20 cellular contexts compared by ENCODE assay signal in the genomic region with DNA sequence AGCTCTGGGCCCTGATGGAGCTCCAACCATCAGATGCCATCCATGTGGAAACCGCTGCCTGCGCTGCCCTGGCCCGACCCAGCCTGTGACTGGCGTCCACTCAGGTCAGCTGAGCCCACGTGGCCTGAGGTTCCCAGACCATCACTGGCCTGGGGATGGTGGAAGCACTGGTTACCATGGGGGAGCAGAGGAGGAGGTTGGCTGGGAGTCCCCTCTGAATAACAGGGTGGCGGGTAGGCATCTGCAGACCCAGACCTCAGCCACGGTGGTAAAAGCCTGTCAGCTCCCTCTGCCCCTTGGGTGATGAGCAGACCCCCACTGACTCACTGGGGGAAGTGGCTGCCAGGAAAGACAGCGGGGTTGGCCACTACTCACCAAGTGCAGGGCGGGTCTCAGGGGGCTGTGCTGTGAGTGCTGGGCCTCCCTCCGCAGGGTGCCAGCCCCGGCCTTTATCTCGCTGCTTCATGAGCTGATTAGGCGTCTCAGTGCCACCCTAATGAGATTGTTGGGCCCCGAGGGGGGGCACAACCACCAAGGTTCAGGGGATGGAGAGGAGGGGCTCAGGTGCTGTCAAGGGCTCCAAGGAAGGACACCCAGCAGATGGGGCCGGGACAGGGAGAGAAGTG. TPM values are rescaled to one million over a fixed set of nuclear protein-coding genes. Genes with fewer than 3 reads are reported as not detected.
DNase-seq lines count a peak whose midpoint lies in the region; ATAC-seq and TF ChIP-seq lines count a peak whose summit lies in the region.
"Had no signal": no experiment of that assay in that cellular context is flagged by ENCODE, and none has a peak within 500 bp of the region (broad histone marks: within the 10 kb centered on the region; RNA-seq: fewer than 3 reads in every experiment).

PDE6G (minus strand) TSS at position 425 of the 626 bp plus-strand sequence. CDS start 3,237 bp downstream, outside the sequence.

- intact Hi-C loops in T-helper 1 cell treated with Interleukin-12 subunit alpha and Interleukin-12 subunit beta and Interleukin-4 antibody, amounts not matched to agents 30 ng/mL and 1 ng/mL, for 36 hours (cut with micrococcal nuclease): no loop called here
- intact Hi-C loops in IMR-90 (cut with micrococcal nuclease): no loop called here

- H2AK5ac ChIP-seq in IMR-90 (ENCODE audit: low read depth, low read length): no peak within 1 kb of the TSS

- no peak for TF ChIP-seq RAD21 in IMR-90 (IDR thresholded peaks at IDR 0.05; ENCODE audit: low read length)

- H3K23ac ChIP-seq in IMR-90 (ENCODE audit: low read depth, low read length): no peak within 1 kb of the TSS

- no peak within 1 kb of the TSS for H4K91ac ChIP-seq in IMR-90 (ENCODE audit: insufficient read depth, low read depth, low read length)

- H3K4me1 ChIP-seq in IMR-90 (ENCODE audit: control insufficient read depth, insufficient read depth, low read length): peaks cover 6% of the 10 kb centered on the region

- H3K27ac ChIP-seq in IMR-90 (ENCODE audit: insufficient read depth, low read length) (no peak within 1 kb of the TSS), WERI-Rb-1 (peak within 1 kb of the TSS; percentile 84)
- H3K27ac ChIP-seq: 22Rv1, left lung, psoas muscle, upper lobe of left lung had no signal

- H2BK5ac ChIP-seq in IMR-90 (ENCODE audit: low read depth, low read length, poor library complexity, severe bottlenecking): no peak within 1 kb of the TSS

- no peak within 1 kb of the TSS for H3K4ac ChIP-seq in IMR-90 (ENCODE audit: low read depth, low read length)

- H2AFZ ChIP-seq in IMR-90 (replicated peaks; ENCODE audit: low read length, poor library complexity): peak within 1 kb of the TSS; percentile 32

- POLR2A ChIA-PET in IMR-90 (lab: Charles Lee; ENCODE audit: unreplicated experiment): no interaction called here

- ATAC-seq in IMR-90 (ENCODE audit: low read depth): no peak
- ATAC-seq in left lobe of liver: peak; percentile 6
- ATAC-seq: activated T-cell treated with anti-CD3 and anti-CD28 coated beads, Interleukin-2, amount 50 U/mL, for 4 hours; left lung; psoas muscle had no signal

- no peak within 1 kb of the TSS for H3K9ac ChIP-seq in IMR-90 (ENCODE audit: low read depth, low read length)

- BruUV-seq in IMR-90 (replicated peaks; lab: Mats Ljungman, UMichigan): no TSS peak

- DNase-seq in T-helper 1 cell: no peak
- no peak for DNase-seq in IMR-90
- DNase-seq in WERI-Rb-1: peak; percentile 82
- DNase-seq in left lobe of liver (ENCODE audit: low spot score): no peak
- DNase-seq in NOMO-1 (lab: John Stamatoyannopoulos, UW; ENCODE audit: unreplicated experiment in 2 of 2): no peak
- no peak for DNase-seq in activated CD4-positive, CD25-positive, alpha-beta regulatory T cell (lab: John Stamatoyannopoulos, UW)
- no peak for DNase-seq in cortex of kidney (lab: John Stamatoyannopoulos, UW)
- DNase-seq: activated CD4-positive, alpha-beta T cell treated with anti-CD3 and anti-CD28 coated beads, Interleukin-2, amount 50 U/mL, for 48 hours; activated T-cell treated with anti-CD3 and anti-CD28 coated beads, Interleukin-2, amount 50 U/mL, for 4 hours; effector memory CD4-positive, alpha-beta T cell; H9; left lung; NCI-H1436; psoas muscle; stimulated activated CD4-positive, alpha-beta T cell treated with anti-CD3 and anti-CD28 coated beads, Interleukin-4, amount 100 ng/mL, for 4 hours; upper lobe of left lung had no signal

- 92% methylated on average over 11 of the region's 15 CpGs; no CpG with 5 or more reads in 1 of the 2 experiments for WGBS in IMR-90 (ENCODE audit: extremely low coverage in 2 of 2, insufficient read length in 1 of 2), 2 experiments

- no peak for TF ChIP-seq POLR2A in IMR-90 (IDR thresholded peaks at IDR 0.05; ENCODE audit: low read depth, low read length)

- dilution Hi-C loops in IMR-90 (cut with HindIII; ENCODE audit: low sequenced_read_pairs, unreplicated experiment): no loop called here

- CTCF ChIA-PET in IMR-90 (lab: Yijun Ruan, JAX): no interaction called here

- no peak within 1 kb of the TSS for H4K5ac ChIP-seq in IMR-90 (ENCODE audit: low read depth, low read length)

- in situ Hi-C loops in IMR-90 (cut with MboI; ENCODE audit: low sequenced_read_pairs): no loop called here

- no peak within 1 kb of the TSS for H2AK9ac ChIP-seq in IMR-90 (replicated peaks; ENCODE audit: low read depth, low read length, poor library complexity)

- peaks cover 8% of the 10 kb centered on the region for H3K9me1 ChIP-seq in IMR-90 (ENCODE audit: insufficient read depth, low read length)

- H3K4me3 ChIP-seq in IMR-90 (ENCODE audit: insufficient read depth, low read depth, low read length) (no peak within 1 kb of the TSS), WERI-Rb-1 (ENCODE audit: low read depth, low read length) (no peak within 1 kb of the TSS)
- H3K4me3 ChIP-seq: left lung, psoas muscle, stomach, upper lobe of left lung had no signal

- H3K14ac ChIP-seq in IMR-90 (replicated peaks; ENCODE audit: low read depth, low read length): no peak within 1 kb of the TSS

- no peaks in the 10 kb centered on the region for H3K27me3 ChIP-seq in IMR-90 (ENCODE audit: control insufficient read depth, insufficient read depth, low read length)
- H3K27me3 ChIP-seq in WERI-Rb-1 (ENCODE audit: insufficient read depth, low read depth, severe bottlenecking): no peaks in the 10 kb centered on the region
- H3K27me3 ChIP-seq: upper lobe of left lung had no signal

- no peak within 1 kb of the TSS for H3K56ac ChIP-seq in IMR-90 (ENCODE audit: extremely low read depth, insufficient read depth, low read length)

- no peaks in the 10 kb centered on the region for H3K79me1 ChIP-seq in IMR-90 (ENCODE audit: low read depth in 1 of 2, low read length in 2 of 2)

- no peak within 1 kb of the TSS for H2BK120ac ChIP-seq in IMR-90 (ENCODE audit: low read depth, low read length)

- H3K9me3 ChIP-seq in IMR-90 (ENCODE audit: control insufficient read depth, insufficient read depth, low read length) (no peaks in the 10 kb centered on the region), WERI-Rb-1 (ENCODE audit: severe bottlenecking) (no peaks in the 10 kb centered on the region)
- H3K9me3 ChIP-seq: left lung, psoas muscle, stomach, upper lobe of left lung had no signal

- H2BK15ac ChIP-seq in IMR-90 (ENCODE audit: low read depth, low read length): no peak within 1 kb of the TSS

- H3K18ac ChIP-seq in IMR-90 (ENCODE audit: low read depth, low read length): no peak within 1 kb of the TSS

- no peak within 1 kb of the TSS for H3K4me2 ChIP-seq in IMR-90 (ENCODE audit: low read depth, low read length)

- no peak within 1 kb of the TSS for H4K8ac ChIP-seq in IMR-90 (ENCODE audit: low read depth in 2 of 2, low read length in 2 of 2)

- H4K20me1 ChIP-seq in IMR-90 (ENCODE audit: insufficient read depth, low read length): peaks cover 3% of the 10 kb centered on the region; the same call in 1 of the 2 replicates

- TF ChIP-seq CTCF in IMR-90 (conservative IDR thresholded peaks at IDR 0.05; ENCODE audit: low read depth, low read length) (no peak), WERI-Rb-1 (IDR thresholded peaks at IDR 0.05; ENCODE audit: low read depth, low read length) (no peak)

- no peak within 1 kb of the TSS for H2BK20ac ChIP-seq in IMR-90 (ENCODE audit: low read depth, low read length)

- H3K36me3 ChIP-seq in IMR-90 (ENCODE audit: control insufficient read depth, insufficient read depth, low read length): no peaks in the 10 kb centered on the region
- no peaks in the 10 kb centered on the region for H3K36me3 ChIP-seq in WERI-Rb-1
- H3K36me3 ChIP-seq: left lung, stomach, upper lobe of left lung had no signal

TF ChIP-seq in IMR-90, 13 proteins besides CTCF, POLR2A, EP300 and RAD21:
- TF ChIP-seq CHD1 (IDR thresholded peaks at IDR 0.05; ENCODE audit: low read depth, low read length) (no peak), SMC3 (IDR thresholded peaks at IDR 0.05; ENCODE audit: low read depth, low read length) (no peak), MAZ (IDR thresholded peaks at IDR 0.05; ENCODE audit: borderline replicate concordance, low read depth, low read length) (no peak)

RNA-seq across cellular contexts. Expression of gene PDE6G, which starts in this region (rescaled TPM):
- 21.9 and 26.3 TPM in 2 replicates for total RNA-seq in T-helper 1 cell treated with Interleukin-12 subunit alpha and Interleukin-12 subunit beta and Interleukin-4 antibody, amounts not matched to agents 30 ng/mL and 1 ng/mL, for 36 hours
- total RNA-seq in IMR-90 (2012; rRNA removed): not detected in 2 replicates
- 1.3 and 2.7 TPM in 2 replicates for polyA plus RNA-seq in IMR-90 (2012; rRNA removed)
- polyA plus RNA-seq in IMR-90 (2012; cell fraction: cytosol; rRNA removed): 1.0 and 1.4 TPM in 2 replicates
- polyA plus RNA-seq in IMR-90 (2012; cell fraction: nucleus; rRNA removed; ENCODE audit: low replicate concordance): 0.63 and 0.65 TPM in 2 replicates
- total RNA-seq in left lobe of liver: 0.40 TPM
- total RNA-seq: chondrocyte had no signal

Comparison
In these comparisons a context has a peak if more than half of its experiments do, and no peak if none do; other contexts are left out.
1. RNA of gene PDE6G (total RNA-seq): 21.9 to 26.3 TPM in T-helper 1 cell treated with Interleukin-12 subunit alpha and Interleukin-12 subunit beta and Interleukin-4 antibody, amounts not matched to agents 30 ng/mL and 1 ng/mL, for 36 hours; 0.40 TPM in left lobe of liver (single experiment) and not detected in IMR-90; every median in the first group is over 10 times any median in the second.
2. Peak in ATAC-seq in left lobe of liver; RNA of the gene not detected or under 1 TPM.